8 cellular contexts compared by ENCODE assay signal in genomic region chr10:110008518-110009339, GRCh38. TPM values are rescaled to one million over a fixed set of nuclear protein-coding genes. Genes with fewer than 3 reads are reported as not detected.
A peak's percentile ranks its signal among the peaks of the same experiment; 100 is the strongest.
DNase-seq lines count a peak whose midpoint lies in the region; ATAC-seq and TF ChIP-seq lines count a peak whose summit lies in the region.

No MANE protein-coding gene starts in this region.

- TF ChIP-seq CTCF in Caco-2 (IDR thresholded peaks at IDR 0.05; ENCODE audit: insufficient read depth in 1 of 2, low read depth in 1 of 2, low read length in 1 of 2, severe bottlenecking in 1 of 2, unreplicated experiment in 1 of 2) = no peak
- TF ChIP-seq CTCF in neural progenitor cell (IDR thresholded peaks at IDR 0.05) = no peak

- H3K9me3 Mint-ChIP-seq in Caco-2 (ENCODE audit: unreplicated experiment) (no peaks in the 10 kb centered on the region), neural progenitor cell (no peaks in the 10 kb centered on the region)

- peaks cover 46% of the 10 kb centered on the region for H3F3A ChIP-seq in neural progenitor cell (ENCODE audit: low read depth)

- H3K9ac ChIP-seq in neural progenitor cell = peak overlapping the region; percentile 49

- H3K27me3 Mint-ChIP-seq in Caco-2 (ENCODE audit: insufficient read depth, unreplicated experiment) = no peaks in the 10 kb centered on the region
- no peaks in the 10 kb centered on the region for H3K27me3 Mint-ChIP-seq in neural progenitor cell (ENCODE audit: insufficient read depth, low read depth)

- POLR2A ChIA-PET in Caco-2 (lab: Charles Lee) (interaction anchor here (0.5 to 0.7 kb wide), 2 partner anchors 8 to 34 kb away, joined by 3 to 4 read pairs; no protein-coding TSS in a partner anchor), HEK293T (lab: Yijun Ruan, JAX) (interaction anchor here (0.9 to 2.3 kb wide), 5 partner anchors 7 to 125 kb away, joined by 3 to 12 read pairs (median 3); no protein-coding TSS in a partner anchor)

- no peaks in the 10 kb centered on the region for H3K9me3 ChIP-seq in Caco-2
- H3K9me3 ChIP-seq in esophagus (ENCODE audit: control insufficient read depth in 2 of 2, insufficient read depth in 1 of 2, low read depth in 1 of 2, low read length in 1 of 2) = no peaks in the 10 kb centered on the region
- H3K9me3 ChIP-seq in neural progenitor cell (ENCODE audit: low read depth) = no peaks in the 10 kb centered on the region

- H3K4me3 ChIP-seq in Caco-2 (ENCODE audit: low read depth, low read length) (peak overlapping the region; percentile 94), esophagus (ENCODE audit: low read depth in 1 of 2, low read length in 2 of 2) (peak overlapping the region; percentile 81 to 91), neural progenitor cell (peak overlapping the region; percentile 89), urinary bladder (ENCODE audit: low read depth, low read length) (peak overlapping the region; percentile 91)

- H3K27me3 ChIP-seq in Caco-2 (replicated peaks; ENCODE audit: control insufficient read depth, insufficient read depth, low read length) (no peaks in the 10 kb centered on the region), esophagus (ENCODE audit: control insufficient read depth in 1 of 2, insufficient read depth in 2 of 2, low read length in 2 of 2) (no peaks in the 10 kb centered on the region), neural progenitor cell (peaks cover 16% of the 10 kb centered on the region)

- intact Hi-C loops in Caco-2 (cut with micrococcal nuclease; ENCODE audit: unreplicated experiment) = loop anchor here (1.0 to 2.0 kb wide), 4 partner anchors 14 to 124 kb away; no protein-coding TSS in a partner anchor

- DNase-seq in Caco-2 = peak; percentile 33 to 42
- DNase-seq in NCI-H2227 (lab: John Stamatoyannopoulos, UW; ENCODE audit: unreplicated experiment) = peak; percentile 21
- DNase-seq in activated CD8-positive, alpha-beta memory T cell treated with anti-CD3 and anti-CD28 coated beads, Interleukin-2, amount 50 U/mL, for 48 hours = peak; percentile 66
- peak; percentile 21 for DNase-seq in neural progenitor cell (ENCODE audit: low spot score)
- DNase-seq in HEK293T (ENCODE audit: extremely low spot score) = no peak

- H4K20me1 ChIP-seq in neural progenitor cell (ENCODE audit: low read depth) = peaks cover 45% of the 10 kb centered on the region

- peaks cover 46% of the 10 kb centered on the region for H3K4me1 ChIP-seq in Caco-2
- no peaks in the 10 kb centered on the region for H3K4me1 ChIP-seq in esophagus (ENCODE audit: control insufficient read depth in 2 of 2, insufficient read depth in 2 of 2, low read length in 1 of 2)
- peaks cover 64% of the 10 kb centered on the region for H3K4me1 ChIP-seq in neural progenitor cell
- peaks cover 2% of the 10 kb centered on the region for H3K4me1 ChIP-seq in urinary bladder (ENCODE audit: insufficient read depth)

- BruUV-seq in Caco-2 (replicated peaks; lab: Mats Ljungman, UMichigan) = no TSS peak

- H3K4me1 Mint-ChIP-seq in Caco-2 (ENCODE audit: low read depth, unreplicated experiment) (peaks cover 8% of the 10 kb centered on the region), neural progenitor cell (peaks cover 53% of the 10 kb centered on the region)

- H3K4me3 Mint-ChIP-seq in Caco-2 (ENCODE audit: unreplicated experiment) = no peak overlapping the region
- peak overlapping the region; percentile 95 for H3K4me3 Mint-ChIP-seq in neural progenitor cell

- no peaks in the 10 kb centered on the region for H3K36me3 ChIP-seq in Caco-2 (ENCODE audit: control insufficient read depth, insufficient read depth, low read length)
- H3K36me3 ChIP-seq in esophagus (ENCODE audit: control insufficient read depth in 2 of 2, insufficient read depth in 2 of 2, low read length in 1 of 2) = no peaks in the 10 kb centered on the region
- no peaks in the 10 kb centered on the region for H3K36me3 ChIP-seq in neural progenitor cell
- H3K36me3 ChIP-seq in urinary bladder (ENCODE audit: insufficient read depth) = no peaks in the 10 kb centered on the region

- peak overlapping the region; percentile 97 for H3K4me2 ChIP-seq in neural progenitor cell

- CTCF ChIA-PET in Caco-2 (lab: Charles Lee) = interaction anchor here (0.7 to 2.7 kb wide), 4 partner anchors 31 to 125 kb away, joined by 3 to 15 read pairs (median 6); no protein-coding TSS in a partner anchor
- CTCF ChIA-PET in HEK293T (lab: Yijun Ruan, JAX) = no interaction called here

- peak; percentile 16 for ATAC-seq in GM21737 (IDR thresholded peaks at IDR 0.05; ENCODE audit: unreplicated experiment)

- peak overlapping the region; percentile 75 for H2AFZ ChIP-seq in neural progenitor cell (replicated peaks)

- 2 to 3% methylated on average over 30 of the region's 30 CpGs for WGBS in esophagus, 2 donors
- 4% methylated on average over 30 of the region's 30 CpGs for WGBS in urinary bladder

- H3K79me2 ChIP-seq in neural progenitor cell (ENCODE audit: low read depth) = peaks cover 54% of the 10 kb centered on the region

- peaks cover 12% of the 10 kb centered on the region for H3K36me3 Mint-ChIP-seq in Caco-2 (ENCODE audit: insufficient read depth, unreplicated experiment)
- no peaks in the 10 kb centered on the region for H3K36me3 Mint-ChIP-seq in neural progenitor cell

- H3K27ac ChIP-seq in esophagus (ENCODE audit: low read depth in 2 of 2, low read length in 1 of 2) (peak overlapping the region; percentile 82 to 93), neural progenitor cell (peak overlapping the region; percentile 91), urinary bladder (ENCODE audit: low read depth) (peak overlapping the region; percentile 85)

- H3K27ac Mint-ChIP-seq in Caco-2 (ENCODE audit: unreplicated experiment) (no peak overlapping the region), neural progenitor cell (no peak overlapping the region)

TF ChIP-seq in HEK293T, 16 proteins besides CTCF, POLR2A, EP300 and RAD21:
- TF ChIP-seq BHLHE40 (IDR thresholded peaks at IDR 0.05; ENCODE audit: borderline replicate concordance) (no peak), SP1 (IDR thresholded peaks at IDR 0.05) (no peak), CTBP1 (IDR thresholded peaks at IDR 0.05; ENCODE audit: borderline replicate concordance) (no peak), TARDBP (IDR thresholded peaks at IDR 0.05) (no peak), ELF4 (IDR thresholded peaks at IDR 0.05) (no peak), ARNT (IDR thresholded peaks at IDR 0.05) (no peak), SUZ12 (IDR thresholded peaks at IDR 0.05) (no peak), FOXM1 (IDR thresholded peaks at IDR 0.05; ENCODE audit: borderline replicate concordance) (no peak), L3MBTL2 (conservative IDR thresholded peaks at IDR 0.05) (no peak), ZNF384 (IDR thresholded peaks at IDR 0.05) (no peak), FOXA1 (IDR thresholded peaks at IDR 0.05) (no peak), FOXK2 (IDR thresholded peaks at IDR 0.05) (no peak), LEF1 (IDR thresholded peaks at IDR 0.05; ENCODE audit: borderline replicate concordance) (no peak), PKNOX1 (IDR thresholded peaks at IDR 0.05) (no peak), NFRKB (IDR thresholded peaks at IDR 0.05) (no peak), HDGF (IDR thresholded peaks at IDR 0.05; ENCODE audit: borderline replicate concordance) (no peak)

RNA-seq across cellular contexts. Expression of gene ADD3, which starts 0.9 kb away (rescaled TPM):
- total RNA-seq in Caco-2 (2022) (236 and 264 TPM in 2 replicates), neural progenitor cell (ENCODE audit: low replicate concordance) (202 and 345 TPM in 2 replicates), urinary bladder (444 TPM)
- polyA plus RNA-seq in esophagus (10 to 100 TPM; 20.0 to 24.0 TPM), urinary bladder (83.4 TPM)
